21 cellular contexts compared by ENCODE assay signal in the genomic region with DNA sequence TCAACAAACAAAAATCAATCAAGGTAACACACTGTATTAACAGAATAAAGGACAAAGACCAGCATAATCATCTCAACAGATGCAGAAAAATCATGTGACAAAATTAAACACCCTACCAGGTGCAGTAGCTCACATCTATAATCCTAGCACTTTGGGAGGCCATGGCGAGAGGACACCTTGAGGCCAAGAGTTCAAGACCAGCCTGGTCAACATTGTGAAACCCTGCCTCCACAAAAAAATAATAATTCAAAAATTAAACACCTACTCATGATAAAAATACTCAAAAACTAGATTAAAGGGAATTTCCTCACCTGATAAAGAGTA.
"Had no signal": no experiment of that assay in that cellular context is flagged by ENCODE, and none has a peak within 500 bp of the region (broad histone marks: within the 10 kb centered on the region; RNA-seq: fewer than 3 reads in every experiment).

No MANE protein-coding gene starts in this region.

- ATAC-seq: esophagus mucosa; naive thymus-derived CD8-positive, alpha-beta T cell; right lobe of liver; stimulated activated memory B cell treated with anti-CD40 and anti-IgM and Interleukin-4, amounts not matched to agents 10 μg/mL and 1 μg/mL and 100 μg/mL, for 72 hours had no signal

- H3K4me1 ChIP-seq: neural progenitor cell, right lobe of liver, spleen, tibial artery, upper lobe of left lung, vagina had no signal

- H3K9ac ChIP-seq: neural progenitor cell had no signal

- H3K4me3 ChIP-seq: heart left ventricle, neural progenitor cell, ovary, right lobe of liver, spleen, tibial artery, upper lobe of left lung, vagina had no signal

- H3K9me3 ChIP-seq: ovary, right lobe of liver, tibial artery, upper lobe of left lung, vagina had no signal

- H3K4me2 ChIP-seq: neural progenitor cell had no signal

- H2AFZ ChIP-seq: neural progenitor cell had no signal

- H3K27me3 ChIP-seq: heart left ventricle, neural progenitor cell, ovary, right lobe of liver, spleen, tibial artery, upper lobe of left lung, vagina had no signal

- H3K27ac ChIP-seq: heart left ventricle, neural progenitor cell, ovary, right lobe of liver, spleen, tibial artery, upper lobe of left lung, vagina had no signal

- H3K36me3 ChIP-seq: ovary, right lobe of liver, spleen, tibial artery, vagina had no signal

- FAIRE-seq: endometrium, frontal cortex had no signal

- H3K4me1 Mint-ChIP-seq: neural progenitor cell had no signal

- DNase-seq: effector memory CD4-positive, alpha-beta T cell; heart left ventricle; hippocampal formation; mesendoderm; naive thymus-derived CD8-positive, alpha-beta T cell; nucleus accumbens; ovary; right lobe of liver; spleen; stimulated activated CD4-positive, alpha-beta T cell treated with anti-CD3 and anti-CD28 coated beads, Interleukin-15, amount 100 ng/mL, for 24 hours; stimulated activated CD4-positive, alpha-beta T cell treated with anti-CD3 and anti-CD28 coated beads, Interleukin-1b, Interleukin-23, amount 100 ng/mL, for 48 hours; stimulated activated CD4-positive, alpha-beta T cell treated with anti-CD3 and anti-CD28 coated beads, Interleukin-4, amount 100 ng/mL, for 24 hours; tibial artery; upper lobe of left lung had no signal

- H3K27ac Mint-ChIP-seq: naive thymus-derived CD8-positive, alpha-beta T cell; neural progenitor cell; stimulated activated memory B cell treated with anti-CD40 and anti-IgM and Interleukin-4, amounts not matched to agents 10 μg/mL and 1 μg/mL and 100 μg/mL, for 72 hours had no signal

- H3K4me3 Mint-ChIP-seq: naive thymus-derived CD8-positive, alpha-beta T cell; neural progenitor cell; stimulated activated memory B cell treated with anti-CD40 and anti-IgM and Interleukin-4, amounts not matched to agents 10 μg/mL and 1 μg/mL and 100 μg/mL, for 72 hours; stimulated activated naive CD8-positive, alpha-beta T cell treated with anti-CD3 and anti-CD28 coated beads, Interleukin-15, Interleukin-2, amounts not matched to agents 100 ng/mL and 50 ng/mL, for 24 hours had no signal
